16 cellular contexts compared by ENCODE assay signal in the genomic region with DNA sequence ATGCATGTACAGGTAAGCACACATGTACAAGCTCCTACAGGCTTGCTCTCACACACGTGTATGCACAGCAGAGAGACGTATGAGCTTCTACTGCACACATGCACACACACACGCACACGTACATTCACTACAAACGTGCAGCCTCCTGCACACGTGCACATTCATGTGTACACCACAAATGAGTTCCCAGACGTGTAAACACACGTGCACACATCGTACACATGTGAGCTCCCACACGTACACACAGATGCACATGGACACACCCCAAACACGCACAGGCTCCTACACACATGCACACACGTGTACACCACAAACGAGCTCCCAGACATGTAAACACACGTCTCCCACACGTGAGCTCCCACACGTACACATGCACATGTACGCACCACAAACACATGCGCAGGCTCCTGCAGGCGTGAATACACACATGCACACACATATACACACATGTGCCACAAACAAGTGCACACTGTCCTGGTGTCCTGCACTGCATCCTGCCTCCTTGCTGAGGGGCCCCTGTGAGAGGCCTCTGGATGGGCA.
DNase-seq lines count a peak whose midpoint lies in the region; ATAC-seq, FAIRE-seq and TF ChIP-seq lines count a peak whose summit lies in the region.
"Had no signal": no experiment of that assay in that cellular context is flagged by ENCODE, and none has a peak within 500 bp of the region (broad histone marks: within the 10 kb centered on the region; RNA-seq: fewer than 3 reads in every experiment).

No MANE protein-coding gene starts in this region.

- H3K23ac ChIP-seq in H1 (ENCODE audit: insufficient read length) (no peak overlapping the region), neuronal stem cell (ENCODE audit: low read depth, low read length, poor library complexity) (no peak overlapping the region)

- peaks cover 0 to 8% of the 10 kb centered on the region in 2 experiments for H4K20me1 ChIP-seq in H1 (replicated peaks in 1 of 2; ENCODE audit: control insufficient read depth in 1 of 2, insufficient read depth in 2 of 2, low read length in 2 of 2)

- peaks cover 0 to 5% (median 2%) of the 10 kb centered on the region in 4 experiments; a peak in 3 of 7 replicates for H3K27me3 ChIP-seq in H1 (replicated peaks in 1 of 4; ENCODE audit: control insufficient read depth in 3 of 4, extremely low read depth in 1 of 4, insufficient read depth in 3 of 4, low read length in 3 of 4)
- H3K27me3 ChIP-seq in neuronal stem cell (ENCODE audit: control insufficient read depth in 3 of 3, insufficient read depth in 3 of 3, low read depth in 1 of 3, low read length in 3 of 3) = no peaks in the 10 kb centered on the region
- H3K27me3 ChIP-seq: breast epithelium had no signal

- H4K91ac ChIP-seq in H1 (replicated peaks; ENCODE audit: insufficient read length, low read length) (no peak overlapping the region), neuronal stem cell (ENCODE audit: low read depth, low read length, poor library complexity) (peak overlapping the region; percentile 7)

- H3K79me2 ChIP-seq in H1 (ENCODE audit: control insufficient read depth in 1 of 2, insufficient read depth in 2 of 2, low read length in 2 of 2) = no peaks in the 10 kb centered on the region

- DNase-seq in H1 (ENCODE audit: low read depth in 1 of 2, low spot score in 2 of 2) (no peak), neuronal stem cell (ENCODE audit: low spot score) (no peak), islet precursor cell (no peak), HuH-7 (ENCODE audit: low spot score) (no peak)
- DNase-seq: activated CD4-positive, alpha-beta T cell treated with anti-CD3 and anti-CD28 coated beads for 4 hours; activated naive CD4-positive, alpha-beta T cell treated with Interleukin-2 at 50 U/mL for 16 hours; activated T-cell treated with anti-CD3 and anti-CD28 coated beads, Interleukin-2, amount 50 U/mL, for 24 hours; amniotic stem cell; effector CD8-positive, alpha-beta T cell; NCI-H1694 treated with DMSO at 0.1 percent for 48 hours had no signal

- H2BK5ac ChIP-seq in H1 (ENCODE audit: low read depth, low read length) (no peak overlapping the region; the same call in 1 of the 2 replicates), neuronal stem cell (ENCODE audit: low read length) (no peak overlapping the region)

- H3K79me1 ChIP-seq in H1 (ENCODE audit: low read depth, low read length) (no peaks in the 10 kb centered on the region), neuronal stem cell (ENCODE audit: low read depth, low read length) (peaks cover 2% of the 10 kb centered on the region)

- H4K8ac ChIP-seq in H1 (ENCODE audit: extremely low read depth, insufficient read depth, low read length) (no peak overlapping the region), neuronal stem cell (ENCODE audit: low read depth, low read length) (peak overlapping the region; percentile 19)

- H2BK20ac ChIP-seq in H1 (ENCODE audit: low read length) = no peak overlapping the region

- ATAC-seq in HG03103 (IDR thresholded peaks at IDR 0.05; ENCODE audit: low read depth, unreplicated experiment) (peak; percentile 8), HG03045 (IDR thresholded peaks at IDR 0.05; ENCODE audit: unreplicated experiment) (no peak)

- POLR2A ChIA-PET in H1 (lab: Charles Lee; ENCODE audit: partially characterized antibody) = interaction anchor here (1.2 to 1.8 kb wide), 3 partner anchors 14 to 101 kb away, joined by 4 to 6 read pairs (median 4); no protein-coding TSS in a partner anchor

- no peak for TF ChIP-seq RAD21 in H1 (IDR thresholded peaks at IDR 0.05 in 1 of 2, conservative IDR thresholded peaks at IDR 0.05 in 1 of 2; ENCODE audit: low read depth in 2 of 2, low read length in 2 of 2)

- H2BK15ac ChIP-seq in H1 (ENCODE audit: low read length) (no peak overlapping the region), neuronal stem cell (ENCODE audit: low read length) (no peak overlapping the region)

- H3K4me2 ChIP-seq in H1 (ENCODE audit: insufficient read depth in 1 of 2, low read depth in 2 of 2, low read length in 2 of 2) (0 out of 4 replicates have a peak overlapping the region, but pooled peaks of 1 of the 2 experiments have one; percentile 17), neuronal stem cell (ENCODE audit: insufficient read depth, low read length, poor library complexity, severe bottlenecking) (no peak overlapping the region)

- H3K56ac ChIP-seq in H1 (replicated peaks; ENCODE audit: insufficient read length, low read depth, low read length) = no peak overlapping the region

- 82% methylated on average over 19 of the region's 19 CpGs; no CpG with 5 or more reads in 1 of the 2 experiments for WGBS in H1 (ENCODE audit: extremely low coverage in 1 of 2, insufficient coverage in 1 of 2, insufficient read length in 1 of 2, insufficient replicate concordance in 2 of 2, low coverage in 1 of 2, low lambda C conversion rate in 2 of 2, missing lambda C conversion rate in 1 of 2), 2 experiments
- no CpG with 5 or more reads among the region's 19 CpGs for WGBS in neuronal stem cell (ENCODE audit: extremely low coverage in 2 of 2, insufficient read length in 2 of 2, insufficient replicate concordance in 1 of 2), 2 donors

- no peak for TF ChIP-seq POLR2A in H1 (IDR thresholded peaks at IDR 0.05; ENCODE audit: control extremely low read depth in 1 of 2, low read depth in 2 of 2, low read length in 2 of 2)

- H2AFZ ChIP-seq in H1 (ENCODE audit: low read length) = no peak overlapping the region
- H2AFZ ChIP-seq in neuronal stem cell (ENCODE audit: low read length) = peak overlapping the region; percentile 89

- peak overlapping the region; percentile 3 for H3K14ac ChIP-seq in H1 (ENCODE audit: insufficient read length)
- no peak overlapping the region for H3K14ac ChIP-seq in neuronal stem cell (ENCODE audit: low read length)

- H3K18ac ChIP-seq in H1 (ENCODE audit: extremely low read depth, low read length) (no peak overlapping the region), neuronal stem cell (ENCODE audit: low read length) (peak overlapping the region; percentile 18)

- H3K9me3 ChIP-seq in H1 (ENCODE audit: insufficient read depth in 2 of 2, low read depth in 1 of 2, low read length in 1 of 2) (no peaks in the 10 kb centered on the region), neuronal stem cell (replicated peaks in 1 of 2; ENCODE audit: control insufficient read depth in 2 of 2, insufficient read depth in 1 of 2, low read depth in 1 of 2, low read length in 2 of 2) (peaks cover 0 to 3% of the 10 kb centered on the region in 2 donors)
- H3K9me3 ChIP-seq: breast epithelium, HAP-1, prostate gland had no signal

- no peak overlapping the region for H3K4ac ChIP-seq in H1 (replicated peaks; ENCODE audit: insufficient read length, low read depth, low read length)
- no peak overlapping the region for H3K4ac ChIP-seq in neuronal stem cell (ENCODE audit: low read length)

- no peak overlapping the region for H2BK120ac ChIP-seq in H1 (replicated peaks; ENCODE audit: low read depth, low read length)
- H2BK120ac ChIP-seq in neuronal stem cell (ENCODE audit: low read depth, low read length) = no peak overlapping the region

- no peak for FAIRE-seq in H1 (lab: Jason Lieb, UNC)

- CTCF ChIA-PET in H1 (lab: Charles Lee; ENCODE audit: partially characterized antibody) = interaction anchor here (0.9 to 5.6 kb wide), 12 partner anchors 8 to 266 kb away, joined by 3 to 31 read pairs (median 3); no protein-coding TSS in a partner anchor

- H2AK5ac ChIP-seq in H1 (ENCODE audit: low read depth, low read length) = no peak overlapping the region; the same call in 1 of the 2 replicates
- peak overlapping the region; percentile 9 for H2AK5ac ChIP-seq in neuronal stem cell (ENCODE audit: low read depth, low read length)

- no peak for TF ChIP-seq EP300 in H1 (IDR thresholded peaks at IDR 0.05; ENCODE audit: borderline replicate concordance in 1 of 2, low read depth in 2 of 2, low read length in 2 of 2)

- no peak overlapping the region for H4K5ac ChIP-seq in H1 (ENCODE audit: insufficient read length, low read depth, low read length)

- H3K9ac ChIP-seq in H1 (replicated peaks in 1 of 4; ENCODE audit: extremely low read depth in 1 of 4, low read depth in 3 of 4, low read length in 3 of 4) (no peak overlapping the region), neuronal stem cell (ENCODE audit: low read depth, low read length, poor library complexity) (peak overlapping the region; percentile 80)

- no peak overlapping the region for H2BK12ac ChIP-seq in H1 (ENCODE audit: low read depth, low read length)
- H2BK12ac ChIP-seq in neuronal stem cell (ENCODE audit: low read length) = no peak overlapping the region

- H3K4me3 ChIP-seq in H1 (ENCODE audit: extremely low read depth in 1 of 4, insufficient read depth in 2 of 4, low read depth in 3 of 4, low read length in 4 of 4) (no peak overlapping the region), neuronal stem cell (ENCODE audit: low read length in 2 of 2) (peak overlapping the region in 1 of 2 donors; percentile 17)
- H3K4me3 ChIP-seq: HAP-1 had no signal

- TF ChIP-seq CTCF in C4-2B (conservative IDR thresholded peaks at IDR 0.05) (no peak), H1 (IDR thresholded peaks at IDR 0.05; ENCODE audit: control extremely low read depth in 1 of 3, insufficient read depth in 1 of 3, low read depth in 1 of 3, low read length in 3 of 3) (no peak)

- H3K27ac ChIP-seq in C4-2B (peak overlapping the region; percentile 50), H1 (ENCODE audit: low read depth, low read length) (no peak overlapping the region), neuronal stem cell (replicated peaks; ENCODE audit: low read length) (peak overlapping the region; percentile 34)

- H3K36me3 ChIP-seq in H1 (ENCODE audit: control insufficient read depth in 2 of 4, insufficient read depth in 4 of 4, low read length in 3 of 4) = peaks cover 0 to 17% (median 8%) of the 10 kb centered on the region in 4 experiments; a peak in 4 of 8 replicates
- H3K36me3 ChIP-seq in neuronal stem cell (replicated peaks in 1 of 2; ENCODE audit: control insufficient read depth in 2 of 2, insufficient read depth in 2 of 2, low read length in 2 of 2) = peaks cover 4 to 22% of the 10 kb centered on the region in 2 donors
- H3K36me3 ChIP-seq: breast epithelium, prostate gland had no signal

- peaks cover 0 to 12% (median 7%) of the 10 kb centered on the region in 4 experiments; a peak in 5 of 7 replicates for H3K4me1 ChIP-seq in H1 (replicated peaks in 1 of 4; ENCODE audit: control insufficient read depth in 3 of 4, insufficient read depth in 4 of 4, low read length in 3 of 4)
- H3K4me1 ChIP-seq in neuronal stem cell (ENCODE audit: control insufficient read depth in 2 of 2, insufficient read depth in 1 of 2, low read depth in 1 of 2, low read length in 2 of 2) = peaks cover 2 to 10% of the 10 kb centered on the region in 2 donors
- H3K4me1 ChIP-seq: breast epithelium, HAP-1, prostate gland had no signal

- H3K23me2 ChIP-seq in H1 (ENCODE audit: low read depth, low read length) = no peaks in the 10 kb centered on the region

TF ChIP-seq in H1, 55 proteins besides CTCF, POLR2A, EP300 and RAD21:
- TF ChIP-seq NANOG (IDR thresholded peaks at IDR 0.05; ENCODE audit: insufficient read depth, low read depth, low read length, poor library complexity, severe bottlenecking) (no peak), POLR2AphosphoS5 (IDR thresholded peaks at IDR 0.05; ENCODE audit: low read depth, low read length) (peak; percentile 70; the same call in 1 of the 2 replicates)
